Comparison of ENCODE assay signal across 24 cellular contexts in genomic region chr1:29865051-29865450, GRCh38.
"Had no signal": no experiment of that assay in that cellular context is flagged by ENCODE, and none has a peak within 500 bp of the region (broad histone marks: within the 10 kb centered on the region; RNA-seq: fewer than 3 reads in every experiment).

No MANE protein-coding gene starts in this region.

- H3K36me3 Mint-ChIP-seq: brain, T-cell had no signal

- H3K4me3 ChIP-seq: SK-N-MC had no signal

- ATAC-seq: activated CD4-positive, CD25-positive, alpha-beta regulatory T cell treated with anti-CD3 and anti-CD28 coated beads, Interleukin-2, amount 50 U/mL, for 24 hours; activated CD8-positive, alpha-beta T cell treated with anti-CD3 and anti-CD28 coated beads, Interleukin-2, amount 10 ng/mL, durations not matched to agents 7 days and 5 days; Right ventricle myocardium inferior; T-cell had no signal

- H3K27ac Mint-ChIP-seq: activated CD8-positive, alpha-beta T cell treated with anti-CD3 and anti-CD28 coated beads, Interleukin-2, amount 10 ng/mL, durations not matched to agents 7 days and 5 days; activated naive CD4-positive, alpha-beta T cell treated with anti-CD3 and anti-CD28 coated beads, Interleukin-2, amount 50 U/mL, for 24 hours; activated T-helper 1 cell treated with anti-CD3 and anti-CD28 coated beads, Interleukin-12 subunit alpha, Interleukin-12 subunit beta, Interleukin-2, Interleukin-4 antibody, amounts not matched to agents 30 ng/mL and 10 ng/mL and 1 ng/mL, durations not matched to agents 14 hours and 24 hours and 36 hours; brain; T-cell had no signal

- H3K4me1 Mint-ChIP-seq: activated naive CD4-positive, alpha-beta T cell treated with anti-CD3 and anti-CD28 coated beads, Interleukin-2, amount 50 U/mL, for 24 hours; brain; T-cell had no signal

- DNase-seq: activated CD4-positive, alpha-beta T cell treated with anti-CD3 and anti-CD28 coated beads for 4 hours; activated CD4-positive, alpha-beta T cell treated with anti-CD3 and anti-CD28 coated beads, Interleukin-2, amount 50 U/mL, for 4 hours; activated CD8-positive, alpha-beta memory T cell treated with anti-CD3 and anti-CD28 coated beads, Interleukin-2, amount 50 U/mL, for 48 hours; activated CD8-positive, alpha-beta T cell treated with anti-CD3 and anti-CD28 coated beads, Interleukin-2, amount 10 ng/mL, durations not matched to agents 7 days and 5 days; activated effector memory CD4-positive, alpha-beta T cell treated with Interleukin-2 at 50 U/mL for 16 hours; activated naive CD4-positive, alpha-beta T cell; activated T-cell treated with anti-CD3 and anti-CD28 coated beads, Interleukin-2, amount 50 U/mL, for 1 hour; aorta; IMR-90; KBM-7; NCI-H1092; NCI-H1694; NCI-H2029; NCI-H345; NCI-H510A; NCI-H526 treated with DMSO at 0.1 percent for 48 hours; T-cell; T-helper 2 cell had no signal

- H3K4me3 Mint-ChIP-seq: activated CD8-positive, alpha-beta T cell treated with anti-CD3 and anti-CD28 coated beads, Interleukin-2, amount 10 ng/mL, durations not matched to agents 7 days and 5 days; activated naive CD4-positive, alpha-beta T cell treated with anti-CD3 and anti-CD28 coated beads, Interleukin-2, amount 50 U/mL, for 24 hours; activated T-helper 1 cell treated with anti-CD3 and anti-CD28 coated beads, Interleukin-12 subunit alpha, Interleukin-12 subunit beta, Interleukin-2, Interleukin-4 antibody, amounts not matched to agents 30 ng/mL and 10 ng/mL and 1 ng/mL, durations not matched to agents 14 hours and 24 hours and 36 hours; brain; T-cell had no signal

- H3K27ac ChIP-seq: SK-N-MC had no signal
